Comparison of ENCODE assay signal across 16 cellular contexts in the genomic region with DNA sequence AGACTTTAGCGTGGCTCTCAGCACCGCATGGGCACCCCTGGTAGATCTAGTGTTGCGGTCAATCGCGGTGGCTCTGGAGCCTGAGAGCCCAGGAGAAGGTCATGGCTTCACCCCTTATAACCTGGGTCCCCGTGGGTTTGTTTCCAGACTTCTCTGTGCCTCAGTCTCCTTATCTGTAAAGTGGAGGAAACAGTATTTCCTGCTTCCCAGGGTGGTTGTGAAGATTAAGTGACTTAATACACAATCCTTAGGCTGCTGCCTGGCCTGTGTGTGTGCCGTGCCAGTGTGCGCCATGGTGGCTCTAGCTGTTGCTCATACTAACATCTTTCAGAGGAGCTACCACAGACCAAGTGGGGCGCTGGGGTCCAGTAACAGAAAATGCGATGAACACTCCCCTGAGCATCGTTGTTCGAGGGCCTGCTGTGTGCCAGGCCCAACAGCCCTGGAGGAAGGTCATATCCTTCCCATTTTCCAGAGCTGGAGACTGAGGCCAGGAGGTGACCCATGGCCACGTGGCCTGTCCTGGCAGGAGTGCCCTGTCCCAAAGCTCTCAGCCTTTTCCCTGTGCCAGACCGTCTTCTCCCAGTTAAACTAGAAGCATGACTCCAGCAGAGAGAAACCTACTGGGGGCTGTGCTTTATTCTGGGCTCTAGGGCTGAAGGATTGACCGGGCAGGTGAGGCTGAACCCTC.
A peak's percentile ranks its signal among the peaks of the same experiment; 100 is the strongest.
DNase-seq lines count a peak whose midpoint lies in the region; ATAC-seq and TF ChIP-seq lines count a peak whose summit lies in the region.
"Had no signal": no experiment of that assay in that cellular context is flagged by ENCODE, and none has a peak within 500 bp of the region (broad histone marks: within the 10 kb centered on the region; RNA-seq: fewer than 3 reads in every experiment).

No MANE protein-coding gene starts in this region.

- peak overlapping the region; percentile 72 for H3K27ac Mint-ChIP-seq in central memory CD8-positive, alpha-beta T cell (ENCODE audit: low read depth)
- H3K27ac Mint-ChIP-seq in stimulated activated naive B cell treated with anti-CD40 and anti-IgM and Interleukin-4, amounts not matched to agents 10 μg/mL and 1 μg/mL and 100 μg/mL, for 72 hours: peak overlapping the region; percentile 77

- peaks cover 5% of the 10 kb centered on the region for H3K36me3 Mint-ChIP-seq in central memory CD8-positive, alpha-beta T cell (ENCODE audit: insufficient read depth)
- peaks cover 19 to 35% of the 10 kb centered on the region in 2 donors for H3K36me3 Mint-ChIP-seq in stimulated activated naive B cell treated with anti-CD40 and anti-IgM and Interleukin-4, amounts not matched to agents 10 μg/mL and 1 μg/mL and 100 μg/mL, for 72 hours

- POLR2A ChIA-PET in OCI-LY7 (lab: Charles Lee): interaction anchor here (0.6 kb wide), 1 partner anchor 248 kb away, joined by 4 read pairs; no protein-coding TSS in a partner anchor

- H3K79me2 ChIP-seq in OCI-LY7 (ENCODE audit: insufficient read depth, low read depth, low read length): 0 out of 2 replicates have a peak, but pooled peaks cover 5% of the 10 kb centered on the region

- no peak for TF ChIP-seq POLR2A in right lobe of liver (IDR thresholded peaks at IDR 0.05)

- no peaks in the 10 kb centered on the region for H3K9me2 ChIP-seq in OCI-LY7 (ENCODE audit: insufficient read depth, low read length)

- no peak overlapping the region for H3K4me3 ChIP-seq in OCI-LY7 (ENCODE audit: low read depth, low read length, poor library complexity, severe bottlenecking)
- no peak overlapping the region for H3K4me3 ChIP-seq in right lobe of liver
- H3K4me3 ChIP-seq in effector memory CD4-positive, alpha-beta T cell (ENCODE audit: insufficient read depth, low read depth, low read length, poor library complexity, severe bottlenecking): no peak overlapping the region
- H3K4me3 ChIP-seq: esophagus muscularis mucosa, heart right ventricle, SK-N-MC, tibial artery had no signal

- peak overlapping the region; percentile 63 for H3K4me2 ChIP-seq in OCI-LY7 (ENCODE audit: low read length)

- H4K20me1 ChIP-seq in OCI-LY7 (ENCODE audit: insufficient read depth, low read length): no peaks in the 10 kb centered on the region

- peaks cover 11% of the 10 kb centered on the region for H3K36me3 ChIP-seq in OCI-LY7 (ENCODE audit: insufficient read depth, low read length)
- no peaks in the 10 kb centered on the region for H3K36me3 ChIP-seq in right lobe of liver
- H3K36me3 ChIP-seq in effector memory CD4-positive, alpha-beta T cell (ENCODE audit: control insufficient read depth, insufficient read depth, low read length): peaks cover 7% of the 10 kb centered on the region
- H3K36me3 ChIP-seq: esophagus muscularis mucosa, tibial artery had no signal

- H3K9me3 ChIP-seq in OCI-LY7 (ENCODE audit: low read length) (no peaks in the 10 kb centered on the region), right lobe of liver (no peaks in the 10 kb centered on the region)
- H3K9me3 ChIP-seq in effector memory CD4-positive, alpha-beta T cell (ENCODE audit: control insufficient read depth, low read length): no peaks in the 10 kb centered on the region
- H3K9me3 ChIP-seq: esophagus muscularis mucosa, heart right ventricle, tibial artery had no signal

- no TSS peak for BruUV-seq in OCI-LY7 (replicated peaks; lab: Mats Ljungman, UMichigan)

- no peak for DNase-seq in OCI-LY7 (ENCODE audit: low spot score)
- DNase-seq in central memory CD8-positive, alpha-beta T cell (ENCODE audit: low spot score in 2 of 2): no peak
- peak in 2 of 3 donors; percentile 13 to 43 for DNase-seq in right lobe of liver
- no peak for DNase-seq in stimulated activated naive B cell treated with anti-CD40 and anti-IgM and Interleukin-4, amounts not matched to agents 10 μg/mL and 1 μg/mL and 100 μg/mL, for 72 hours
- no peak for DNase-seq in GDM1 (lab: John Stamatoyannopoulos, UW)
- DNase-seq in effector memory CD4-positive, alpha-beta T cell: no peak
- no peak for DNase-seq in stimulated activated naive CD4-positive, alpha-beta T cell treated with Interleukin-2 at 50 U/mL for 16 hours (lab: John Stamatoyannopoulos, UW)
- DNase-seq: activated CD4-positive, alpha-beta memory T cell treated with anti-CD3 and anti-CD28 coated beads, Interleukin-2, amount 10 ng/mL, durations not matched to agents 7 days and 5 days; heart right ventricle; NCI-H1694; stimulated activated CD4-positive, alpha-beta T cell treated with anti-CD3 and anti-CD28 coated beads, Interleukin-2, amount 100 ng/mL, for 24 hours had no signal

- TF ChIP-seq CTCF in OCI-LY7 (conservative IDR thresholded peaks at IDR 0.05; ENCODE audit: low read length) (no peak), right lobe of liver (IDR thresholded peaks at IDR 0.05) (no peak)

- WGBS in right lobe of liver (ENCODE audit: insufficient coverage, low coverage, low lambda C conversion rate, missing lambda C conversion rate): 70% methylated on average over 3 of the region's 15 CpGs

- H3K4me3 Mint-ChIP-seq in central memory CD8-positive, alpha-beta T cell: no peak overlapping the region
- peak overlapping the region in 1 of 2 donors; percentile 13 for H3K4me3 Mint-ChIP-seq in stimulated activated naive B cell treated with anti-CD40 and anti-IgM and Interleukin-4, amounts not matched to agents 10 μg/mL and 1 μg/mL and 100 μg/mL, for 72 hours
- H3K4me3 Mint-ChIP-seq: activated CD4-positive, alpha-beta memory T cell treated with anti-CD3 and anti-CD28 coated beads, Interleukin-2, amount 10 ng/mL, durations not matched to agents 7 days and 5 days had no signal

- H3K9me3 Mint-ChIP-seq in central memory CD8-positive, alpha-beta T cell: no peaks in the 10 kb centered on the region
- H3K9me3 Mint-ChIP-seq in stimulated activated naive B cell treated with anti-CD40 and anti-IgM and Interleukin-4, amounts not matched to agents 10 μg/mL and 1 μg/mL and 100 μg/mL, for 72 hours: no peaks in the 10 kb centered on the region
- H3K9me3 Mint-ChIP-seq: activated CD4-positive, alpha-beta memory T cell treated with anti-CD3 and anti-CD28 coated beads, Interleukin-2, amount 10 ng/mL, durations not matched to agents 7 days and 5 days had no signal

- ATAC-seq in central memory CD8-positive, alpha-beta T cell (replicated peaks; ENCODE audit: extremely low read depth, poor library complexity, severe bottlenecking): no peak
- ATAC-seq in right lobe of liver: peak in 1 of 4 donors; percentile 10
- no peak for ATAC-seq in stimulated activated naive B cell treated with anti-CD40 and anti-IgM and Interleukin-4, amounts not matched to agents 10 μg/mL and 1 μg/mL and 100 μg/mL, for 72 hours (replicated peaks)
- ATAC-seq in GM19324 (IDR thresholded peaks at IDR 0.05; ENCODE audit: low FRiP score, unreplicated experiment): no peak

- intact Hi-C loops in OCI-LY7 (cut with micrococcal nuclease; ENCODE audit: unreplicated experiment): no loop called here
- intact Hi-C loops in right lobe of liver (cut with DNase I): no loop called here

- no peak overlapping the region for H3K27ac ChIP-seq in OCI-LY7 (ENCODE audit: low read depth, low read length, poor library complexity, severe bottlenecking)
- peak overlapping the region; percentile 59 to 77 (median 67) for H3K27ac ChIP-seq in right lobe of liver
- H3K27ac ChIP-seq in effector memory CD4-positive, alpha-beta T cell (ENCODE audit: insufficient read depth, low read length, poor library complexity, severe bottlenecking): no peak overlapping the region
- H3K27ac ChIP-seq: HL-60, SK-N-MC, tibial artery had no signal

- H3K4me1 ChIP-seq in OCI-LY7 (ENCODE audit: insufficient read depth, low read length, poor library complexity, severe bottlenecking): peaks cover 40% of the 10 kb centered on the region
- H3K4me1 ChIP-seq in right lobe of liver: peaks cover 0 to 35% (median 20%) of the 10 kb centered on the region in 4 donors
- no peaks in the 10 kb centered on the region for H3K4me1 ChIP-seq in effector memory CD4-positive, alpha-beta T cell (ENCODE audit: control insufficient read depth, insufficient read depth, low read length, poor library complexity, severe bottlenecking)

- H2AFZ ChIP-seq in OCI-LY7 (ENCODE audit: low read length): no peak overlapping the region

- H3K27me3 ChIP-seq in right lobe of liver: no peaks in the 10 kb centered on the region
- H3K27me3 ChIP-seq in effector memory CD4-positive, alpha-beta T cell (replicated peaks; ENCODE audit: control insufficient read depth, insufficient read depth, low read length, poor library complexity, severe bottlenecking): no peaks in the 10 kb centered on the region
- H3K27me3 ChIP-seq: esophagus muscularis mucosa, heart right ventricle, tibial artery had no signal

- H3K4me1 Mint-ChIP-seq in central memory CD8-positive, alpha-beta T cell: peaks cover 30% of the 10 kb centered on the region
- H3K4me1 Mint-ChIP-seq in stimulated activated naive B cell treated with anti-CD40 and anti-IgM and Interleukin-4, amounts not matched to agents 10 μg/mL and 1 μg/mL and 100 μg/mL, for 72 hours: peaks cover 35 to 66% of the 10 kb centered on the region in 2 donors

- CTCF ChIA-PET in OCI-LY7 (lab: Charles Lee; ENCODE audit: unreplicated experiment): interaction anchor here (1.2 kb wide), 1 partner anchor 33 kb away, joined by 4 read pairs; no protein-coding TSS in a partner anchor

- H3K27me3 Mint-ChIP-seq in central memory CD8-positive, alpha-beta T cell: no peaks in the 10 kb centered on the region
- H3K27me3 Mint-ChIP-seq in stimulated activated naive B cell treated with anti-CD40 and anti-IgM and Interleukin-4, amounts not matched to agents 10 μg/mL and 1 μg/mL and 100 μg/mL, for 72 hours: no peaks in the 10 kb centered on the region
- H3K27me3 Mint-ChIP-seq: activated CD4-positive, alpha-beta memory T cell treated with anti-CD3 and anti-CD28 coated beads, Interleukin-2, amount 10 ng/mL, durations not matched to agents 7 days and 5 days had no signal

Comparison
In these comparisons a context has a peak if more than half of its experiments do, and no peak if none do; other contexts are left out.
1. DNase-seq: peak in right lobe of liver (2 of 3); none in OCI-LY7 (single experiment), central memory CD8-positive, alpha-beta T cell (0 of 2), stimulated activated naive B cell treated with anti-CD40 and anti-IgM and Interleukin-4, amounts not matched to agents 10 μg/mL and 1 μg/mL and 100 μg/mL, for 72 hours (single experiment), GDM1 (single experiment), effector memory CD4-positive, alpha-beta T cell (0 of 3) and stimulated activated naive CD4-positive, alpha-beta T cell treated with Interleukin-2 at 50 U/mL for 16 hours (single experiment).
2. H3K27ac ChIP-seq: peak in right lobe of liver (3 of 3); none in OCI-LY7 (single experiment) and effector memory CD4-positive, alpha-beta T cell (single experiment).